13 cellular contexts compared by ENCODE assay signal in genomic region chr6:72626126-72626525, GRCh38. TPM values are rescaled to one million over a fixed set of nuclear protein-coding genes. Genes with fewer than 3 reads are reported as not detected.
DNase-seq lines count a peak whose midpoint lies in the region; ATAC-seq and TF ChIP-seq lines count a peak whose summit lies in the region.
"Had no signal": no experiment of that assay in that cellular context is flagged by ENCODE, and none has a peak within 500 bp of the region (broad histone marks: within the 10 kb centered on the region; RNA-seq: fewer than 3 reads in every experiment).

No MANE protein-coding gene starts in this region.

- peak overlapping the region; percentile 1 for H3K4me3 Mint-ChIP-seq in activated CD8-positive, alpha-beta T cell treated with anti-CD3 and anti-CD28 coated beads for 36 hours
- H3K4me3 Mint-ChIP-seq in activated CD8-positive, alpha-beta T cell treated with anti-CD3 and anti-CD28 coated beads, Interleukin-2, amount 10 ng/mL, durations not matched to agents 7 days and 5 days, result no peak overlapping the region
- no peak overlapping the region for H3K4me3 Mint-ChIP-seq in memory B cell

- POLR2A ChIA-PET in activated CD8-positive, alpha-beta T cell treated with anti-CD3 and anti-CD28 coated beads for 36 hours (lab: Charles Lee), result interaction anchor here (1.3 to 1.6 kb wide), 2 partner anchors 10 to 76 kb away, joined by 3 to 4 read pairs; no protein-coding TSS in a partner anchor
- POLR2A ChIA-PET in activated CD8-positive, alpha-beta T cell treated with anti-CD3 and anti-CD28 coated beads, Interleukin-2, amount 10 ng/mL, durations not matched to agents 7 days and 5 days (lab: Charles Lee), result no interaction called here

- peaks cover 34% of the 10 kb centered on the region for H3K4me1 Mint-ChIP-seq in activated CD8-positive, alpha-beta T cell treated with anti-CD3 and anti-CD28 coated beads for 36 hours (ENCODE audit: low read depth)
- peaks cover 41% of the 10 kb centered on the region for H3K4me1 Mint-ChIP-seq in activated CD8-positive, alpha-beta T cell treated with anti-CD3 and anti-CD28 coated beads, Interleukin-2, amount 10 ng/mL, durations not matched to agents 7 days and 5 days (ENCODE audit: low read depth)
- H3K4me1 Mint-ChIP-seq in memory B cell, result peaks cover 25% of the 10 kb centered on the region

- DNase-seq in activated CD8-positive, alpha-beta T cell treated with anti-CD3 and anti-CD28 coated beads for 36 hours, result peak; percentile 43
- DNase-seq in activated CD8-positive, alpha-beta T cell treated with anti-CD3 and anti-CD28 coated beads, Interleukin-2, amount 10 ng/mL, durations not matched to agents 7 days and 5 days, result no peak
- no peak for DNase-seq in memory B cell (ENCODE audit: low spot score in 2 of 2)
- no peak for DNase-seq in SHP77 (lab: John Stamatoyannopoulos, UW)
- DNase-seq in vagina (ENCODE audit: extremely low spot score in 2 of 2), result no peak
- DNase-seq in HT-29 (ENCODE audit: low spot score), result no peak
- DNase-seq: IMR-90, kidney glomerular epithelial cell, NCI-H526 treated with DMSO at 0.1 percent for 48 hours had no signal

- CTCF ChIA-PET in activated CD8-positive, alpha-beta T cell treated with anti-CD3 and anti-CD28 coated beads for 36 hours (lab: Charles Lee), result interaction anchor here (1.0 to 1.6 kb wide), 2 partner anchors 9 to 23 kb away, joined by 4 to 9 read pairs; no protein-coding TSS in a partner anchor
- CTCF ChIA-PET in activated CD8-positive, alpha-beta T cell treated with anti-CD3 and anti-CD28 coated beads, Interleukin-2, amount 10 ng/mL, durations not matched to agents 7 days and 5 days (lab: Charles Lee), result interaction anchor here (0.6 to 6.3 kb wide), 3 partner anchors 8 to 55 kb away, joined by 3 to 37 read pairs (median 3); no protein-coding TSS in a partner anchor

- no peaks in the 10 kb centered on the region for H3K27me3 ChIP-seq in vagina
- H3K27me3 ChIP-seq: ascending aorta had no signal

- peaks cover 20% of the 10 kb centered on the region for H3K4me1 ChIP-seq in vagina

- TF ChIP-seq CTCF in activated CD8-positive, alpha-beta T cell treated with anti-CD3 and anti-CD28 coated beads for 36 hours (IDR thresholded peaks at IDR 0.05), result no peak
- TF ChIP-seq CTCF in vagina (IDR thresholded peaks at IDR 0.05), result no peak

- H3K27me3 Mint-ChIP-seq in activated CD8-positive, alpha-beta T cell treated with anti-CD3 and anti-CD28 coated beads for 36 hours, result no peaks in the 10 kb centered on the region
- H3K27me3 Mint-ChIP-seq in activated CD8-positive, alpha-beta T cell treated with anti-CD3 and anti-CD28 coated beads, Interleukin-2, amount 10 ng/mL, durations not matched to agents 7 days and 5 days (ENCODE audit: low read depth), result no peaks in the 10 kb centered on the region
- no peaks in the 10 kb centered on the region for H3K27me3 Mint-ChIP-seq in memory B cell

- no peaks in the 10 kb centered on the region for H3K36me3 ChIP-seq in vagina
- H3K36me3 ChIP-seq: ascending aorta had no signal

- no peak overlapping the region for H3K27ac ChIP-seq in vagina
- H3K27ac ChIP-seq: ascending aorta had no signal

- peak overlapping the region; percentile 24 for H3K27ac Mint-ChIP-seq in activated CD8-positive, alpha-beta T cell treated with anti-CD3 and anti-CD28 coated beads for 36 hours
- H3K27ac Mint-ChIP-seq in activated CD8-positive, alpha-beta T cell treated with anti-CD3 and anti-CD28 coated beads, Interleukin-2, amount 10 ng/mL, durations not matched to agents 7 days and 5 days, result no peak overlapping the region
- H3K27ac Mint-ChIP-seq in memory B cell, result peak overlapping the region; percentile 10

- no peak for TF ChIP-seq POLR2A in vagina (IDR thresholded peaks at IDR 0.05)

- no peak overlapping the region for H3K4me3 ChIP-seq in vagina
- H3K4me3 ChIP-seq: ascending aorta had no signal

- peaks cover 17% of the 10 kb centered on the region for H3K36me3 Mint-ChIP-seq in activated CD8-positive, alpha-beta T cell treated with anti-CD3 and anti-CD28 coated beads for 36 hours (ENCODE audit: low read depth)
- peaks cover 11% of the 10 kb centered on the region for H3K36me3 Mint-ChIP-seq in activated CD8-positive, alpha-beta T cell treated with anti-CD3 and anti-CD28 coated beads, Interleukin-2, amount 10 ng/mL, durations not matched to agents 7 days and 5 days (ENCODE audit: low read depth)
- H3K36me3 Mint-ChIP-seq in memory B cell, result peaks cover 4% of the 10 kb centered on the region

- no peaks in the 10 kb centered on the region for H3K9me3 Mint-ChIP-seq in activated CD8-positive, alpha-beta T cell treated with anti-CD3 and anti-CD28 coated beads for 36 hours
- H3K9me3 Mint-ChIP-seq in activated CD8-positive, alpha-beta T cell treated with anti-CD3 and anti-CD28 coated beads, Interleukin-2, amount 10 ng/mL, durations not matched to agents 7 days and 5 days (ENCODE audit: insufficient read depth), result no peaks in the 10 kb centered on the region
- H3K9me3 Mint-ChIP-seq in memory B cell, result no peaks in the 10 kb centered on the region

- peak; percentile 21 for ATAC-seq in activated CD8-positive, alpha-beta T cell treated with anti-CD3 and anti-CD28 coated beads for 36 hours
- no peak for ATAC-seq in activated CD8-positive, alpha-beta T cell treated with anti-CD3 and anti-CD28 coated beads, Interleukin-2, amount 10 ng/mL, durations not matched to agents 7 days and 5 days
- peak; percentile 42 for ATAC-seq in GM21515 (IDR thresholded peaks at IDR 0.05; ENCODE audit: unreplicated experiment)
- ATAC-seq in HG03196 (IDR thresholded peaks at IDR 0.05; ENCODE audit: unreplicated experiment), result peak; percentile 33
- no peak for ATAC-seq in memory B cell (ENCODE audit: low read depth)
- ATAC-seq: esophagus mucosa had no signal

- intact Hi-C loops in activated CD8-positive, alpha-beta T cell treated with anti-CD3 and anti-CD28 coated beads for 36 hours (cut with micrococcal nuclease), result loop anchor here (10.0 kb wide), 1 partner anchor 199 kb away; no protein-coding TSS in a partner anchor
- intact Hi-C loops in vagina (cut with DNase I), result no loop called here

- no peaks in the 10 kb centered on the region for H3K9me3 ChIP-seq in vagina
- H3K9me3 ChIP-seq: ascending aorta had no signal

RNA-seq across cellular contexts. Expression of gene KCNQ5, which starts 4.3 kb away (rescaled TPM):
- 10 to 100 TPM; 14.6 to 14.9 TPM for total RNA-seq in activated CD8-positive, alpha-beta T cell treated with anti-CD3 and anti-CD28 coated beads for 36 hours
- total RNA-seq in activated CD8-positive, alpha-beta T cell treated with anti-CD3 and anti-CD28 coated beads, Interleukin-2, amount 10 ng/mL, durations not matched to agents 7 days and 5 days, result 10 to 100 TPM in 1 of 2 experiments, 1 to 10 TPM in 1; 10.0 to 11.8 TPM
- total RNA-seq in vagina, result 3.9 TPM
- not detected in 2 replicates for total RNA-seq in HT-29 (2014; rRNA removed; shearing (Covaris generic))

Comparison
In these comparisons a context has a peak if more than half of its experiments do, and no peak if none do; other contexts are left out.
1. ATAC-seq: peak in activated CD8-positive, alpha-beta T cell treated with anti-CD3 and anti-CD28 coated beads for 36 hours (single experiment), GM21515 (single experiment) and HG03196 (single experiment); none in activated CD8-positive, alpha-beta T cell treated with anti-CD3 and anti-CD28 coated beads, Interleukin-2, amount 10 ng/mL, durations not matched to agents 7 days and 5 days (single experiment) and memory B cell (single experiment).